In the genomic region with DNA sequence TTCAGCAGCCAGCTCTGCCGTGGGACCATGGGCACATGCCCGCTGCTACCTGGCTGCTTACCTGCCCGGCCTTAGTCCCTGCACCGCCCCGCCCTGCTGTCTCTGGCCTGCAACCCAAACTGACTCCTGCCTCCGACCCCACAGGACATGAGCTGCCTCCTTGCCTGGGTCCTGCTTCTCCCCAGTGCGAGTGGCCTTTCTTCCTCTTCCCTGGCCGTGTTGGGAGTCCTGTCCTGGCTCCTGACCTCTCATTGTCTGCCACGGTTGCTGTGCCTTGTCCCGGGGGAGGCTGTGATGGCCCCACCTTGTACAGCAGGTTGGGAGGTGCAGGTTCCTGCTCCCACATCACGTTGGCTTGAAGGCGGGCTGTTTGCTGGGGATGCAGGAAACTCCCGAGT, we compare ENCODE assay signal across 26 cellular contexts.
"Had no signal": no experiment of that assay in that cellular context is flagged by ENCODE, and none has a peak within 500 bp of the region (broad histone marks: within the 10 kb centered on the region; RNA-seq: fewer than 3 reads in every experiment).

No MANE protein-coding gene starts in this region.

- H3K4me1 ChIP-seq: parathyroid adenoma, prostate gland, spleen, uterus had no signal

- H2AFZ ChIP-seq: neural progenitor cell, parathyroid adenoma had no signal

- H3K36me3 ChIP-seq: neural progenitor cell, prostate gland, thoracic aorta, uterus had no signal

- H3K9ac ChIP-seq: neural progenitor cell, parathyroid adenoma had no signal

- ATAC-seq: foreskin keratinocyte; left colon; naive thymus-derived CD4-positive, alpha-beta T cell; sciatic nerve had no signal

- H3K9me3 ChIP-seq: prostate gland, spleen, stomach, thoracic aorta, uterus had no signal

- FAIRE-seq: endothelial cell of umbilical vein, keratinocyte had no signal

- H3K79me2 ChIP-seq: parathyroid adenoma had no signal

- H3K27me3 ChIP-seq: foreskin keratinocyte, neural progenitor cell, spleen, stomach, uterus had no signal

- H3K27ac ChIP-seq: coronary artery, foreskin keratinocyte, neural progenitor cell, parathyroid adenoma, prostate gland, spleen, stomach, thoracic aorta, uterus had no signal

- H3K4me3 ChIP-seq: coronary artery, neural progenitor cell, prostate gland, spleen, stomach, thoracic aorta, uterus had no signal

- H3K4me2 ChIP-seq: neural progenitor cell had no signal

- DNase-seq: effector CD4-positive, alpha-beta T cell; endodermal cell; erythroblast; foreskin keratinocyte; immature natural killer cell; left colon; mammary epithelial cell; naive thymus-derived CD4-positive, alpha-beta T cell; occipital lobe; spleen; stimulated activated CD4-positive, alpha-beta T cell treated with anti-CD3 and anti-CD28 coated beads, Interleukin-15, amount 100 ng/mL, for 24 hours; stimulated activated CD4-positive, alpha-beta T cell treated with anti-CD3 and anti-CD28 coated beads, Interleukin-1b, Interleukin-23, amount 100 ng/mL, for 48 hours; stimulated activated CD4-positive, alpha-beta T cell treated with anti-CD3 and anti-CD28 coated beads, Interleukin-4, amount 100 ng/mL, for 4 hours; stimulated activated naive CD4-positive, alpha-beta T cell; stomach; substantia nigra; trophoblast cell; uterus had no signal
